Comparison of ENCODE assay signal across 1 cellular context in genomic region chr3:191331443-191331842, GRCh38.
TF ChIP-seq lines count a peak whose summit lies in the region.

No MANE protein-coding gene starts in this region.

TF ChIP-seq in GM23338, 12 proteins besides CTCF, POLR2A, EP300 and RAD21 (continued from another document):
- TF ChIP-seq, protein P1, sequence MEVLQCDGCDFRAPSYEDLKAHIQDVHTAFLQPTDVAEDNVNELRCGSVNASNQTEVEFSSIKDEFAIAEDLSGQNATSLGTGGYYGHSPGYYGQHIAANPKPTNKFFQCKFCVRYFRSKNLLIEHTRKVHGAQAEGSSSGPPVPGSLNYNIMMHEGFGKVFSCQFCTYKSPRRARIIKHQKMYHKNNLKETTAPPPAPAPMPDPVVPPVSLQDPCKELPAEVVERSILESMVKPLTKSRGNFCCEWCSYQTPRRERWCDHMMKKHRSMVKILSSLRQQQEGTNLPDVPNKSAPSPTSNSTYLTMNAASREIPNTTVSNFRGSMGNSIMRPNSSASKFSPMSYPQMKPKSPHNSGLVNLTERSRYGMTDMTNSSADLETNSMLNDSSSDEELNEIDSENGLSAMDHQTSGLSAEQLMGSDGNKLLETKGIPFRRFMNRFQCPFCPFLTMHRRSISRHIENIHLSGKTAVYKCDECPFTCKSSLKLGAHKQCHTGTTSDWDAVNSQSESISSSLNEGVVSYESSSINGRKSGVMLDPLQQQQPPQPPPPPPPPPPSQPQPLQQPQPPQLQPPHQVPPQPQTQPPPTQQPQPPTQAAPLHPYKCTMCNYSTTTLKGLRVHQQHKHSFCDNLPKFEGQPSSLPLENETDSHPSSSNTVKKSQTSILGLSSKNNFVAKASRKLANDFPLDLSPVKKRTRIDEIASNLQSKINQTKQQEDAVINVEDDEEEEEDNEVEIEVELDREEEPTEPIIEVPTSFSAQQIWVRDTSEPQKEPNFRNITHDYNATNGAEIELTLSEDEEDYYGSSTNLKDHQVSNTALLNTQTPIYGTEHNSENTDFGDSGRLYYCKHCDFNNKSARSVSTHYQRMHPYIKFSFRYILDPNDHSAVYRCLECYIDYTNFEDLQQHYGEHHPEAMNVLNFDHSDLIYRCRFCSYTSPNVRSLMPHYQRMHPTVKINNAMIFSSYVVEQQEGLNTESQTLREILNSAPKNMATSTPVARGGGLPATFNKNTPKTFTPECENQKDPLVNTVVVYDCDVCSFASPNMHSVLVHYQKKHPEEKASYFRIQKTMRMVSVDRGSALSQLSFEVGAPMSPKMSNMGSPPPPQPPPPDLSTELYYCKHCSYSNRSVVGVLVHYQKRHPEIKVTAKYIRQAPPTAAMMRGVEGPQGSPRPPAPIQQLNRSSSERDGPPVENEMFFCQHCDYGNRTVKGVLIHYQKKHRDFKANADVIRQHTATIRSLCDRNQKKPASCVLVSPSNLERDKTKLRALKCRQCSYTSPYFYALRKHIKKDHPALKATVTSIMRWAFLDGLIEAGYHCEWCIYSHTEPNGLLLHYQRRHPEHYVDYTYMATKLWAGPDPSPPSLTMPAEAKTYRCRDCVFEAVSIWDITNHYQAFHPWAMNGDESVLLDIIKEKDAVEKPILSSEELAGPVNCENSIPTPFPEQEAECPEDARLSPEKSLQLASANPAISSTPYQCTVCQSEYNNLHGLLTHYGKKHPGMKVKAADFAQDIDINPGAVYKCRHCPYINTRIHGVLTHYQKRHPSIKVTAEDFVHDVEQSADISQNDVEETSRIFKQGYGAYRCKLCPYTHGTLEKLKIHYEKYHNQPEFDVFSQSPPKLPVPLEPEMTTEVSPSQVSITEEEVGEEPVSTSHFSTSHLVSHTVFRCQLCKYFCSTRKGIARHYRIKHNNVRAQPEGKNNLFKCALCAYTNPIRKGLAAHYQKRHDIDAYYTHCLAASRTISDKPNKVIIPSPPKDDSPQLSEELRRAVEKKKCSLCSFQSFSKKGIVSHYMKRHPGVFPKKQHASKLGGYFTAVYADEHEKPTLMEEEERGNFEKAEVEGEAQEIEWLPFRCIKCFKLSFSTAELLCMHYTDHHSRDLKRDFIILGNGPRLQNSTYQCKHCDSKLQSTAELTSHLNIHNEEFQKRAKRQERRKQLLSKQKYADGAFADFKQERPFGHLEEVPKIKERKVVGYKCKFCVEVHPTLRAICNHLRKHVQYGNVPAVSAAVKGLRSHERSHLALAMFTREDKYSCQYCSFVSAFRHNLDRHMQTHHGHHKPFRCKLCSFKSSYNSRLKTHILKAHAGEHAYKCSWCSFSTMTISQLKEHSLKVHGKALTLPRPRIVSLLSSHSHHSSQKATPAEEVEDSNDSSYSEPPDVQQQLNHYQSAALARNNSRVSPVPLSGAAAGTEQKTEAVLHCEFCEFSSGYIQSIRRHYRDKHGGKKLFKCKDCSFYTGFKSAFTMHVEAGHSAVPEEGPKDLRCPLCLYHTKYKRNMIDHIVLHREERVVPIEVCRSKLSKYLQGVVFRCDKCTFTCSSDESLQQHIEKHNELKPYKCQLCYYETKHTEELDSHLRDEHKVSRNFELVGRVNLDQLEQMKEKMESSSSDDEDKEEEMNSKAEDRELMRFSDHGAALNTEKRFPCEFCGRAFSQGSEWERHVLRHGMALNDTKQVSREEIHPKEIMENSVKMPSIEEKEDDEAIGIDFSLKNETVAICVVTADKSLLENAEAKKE (CRISPR knock-in tag; IDR thresholded peaks at IDR 0.05) = no peak
- TF ChIP-seq ETS1 (IDR thresholded peaks at IDR 0.05) (no peak), ZNF331 (CRISPR knock-in tag; IDR thresholded peaks at IDR 0.05; ENCODE audit: low read depth) (no peak), ZNF114 (CRISPR knock-in tag; IDR thresholded peaks at IDR 0.05) (no peak), CREB1 (CRISPR knock-in tag; IDR thresholded peaks at IDR 0.05; ENCODE audit: low read depth) (no peak), JUNB (IDR thresholded peaks at IDR 0.05; ENCODE audit: unreplicated experiment) (no peak)
